9 cellular contexts compared by ENCODE assay signal in the genomic region with DNA sequence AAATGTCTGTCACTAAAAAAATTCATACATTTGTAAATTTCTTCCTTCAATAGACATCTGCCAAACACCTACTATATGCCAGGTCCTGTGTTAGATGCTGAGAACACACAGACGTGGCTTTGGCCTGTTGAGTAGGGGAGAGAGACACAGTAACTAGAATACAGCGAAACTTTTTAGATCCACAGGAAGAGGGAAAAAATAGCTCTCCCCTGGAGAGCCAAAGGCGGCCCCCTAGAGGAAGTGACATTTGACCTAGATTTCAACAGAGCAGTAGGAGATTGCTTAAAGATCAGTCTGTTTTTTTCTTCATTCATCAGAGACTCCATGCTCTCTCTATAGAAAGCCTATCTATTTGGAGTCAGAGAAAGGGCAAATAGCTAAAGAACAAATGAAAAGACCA. TPM values are rescaled to one million over a fixed set of nuclear protein-coding genes. Genes with fewer than 3 reads are reported as not detected.
DNase-seq lines count a peak whose midpoint lies in the region; ATAC-seq and TF ChIP-seq lines count a peak whose summit lies in the region.
"Had no signal": no experiment of that assay in that cellular context is flagged by ENCODE, and none has a peak within 500 bp of the region (broad histone marks: within the 10 kb centered on the region; RNA-seq: fewer than 3 reads in every experiment).

No MANE protein-coding gene starts in this region.

- H3K4me1 ChIP-seq in cardiac muscle cell (ENCODE audit: low read depth) (peaks cover 11% of the 10 kb centered on the region), right atrium auricular region (no peaks in the 10 kb centered on the region), heart right ventricle (peaks cover 0 to 100% (median 12%) of the 10 kb centered on the region in 9 donors), transverse colon (peaks cover 0 to 33% (median 0%) of the 10 kb centered on the region in 4 donors)

- no peaks in the 10 kb centered on the region for H3K27me3 ChIP-seq in cardiac muscle cell
- no peaks in the 10 kb centered on the region for H3K27me3 ChIP-seq in right atrium auricular region
- peaks cover 0 to 6% (median 0%) of the 10 kb centered on the region in 7 donors for H3K27me3 ChIP-seq in heart right ventricle
- H3K27me3 ChIP-seq in transverse colon = no peaks in the 10 kb centered on the region

- intact Hi-C loops in heart right ventricle (cut with DNase I) (loop anchor here in 1 of 10 donors (10.0 kb wide), 1 partner anchor 124 kb away; no protein-coding TSS in a partner anchor), transverse colon (cut with DNase I; ENCODE audit: low total_unique reads) (no loop called here)

- TF ChIP-seq EP300 in transverse colon (IDR thresholded peaks at IDR 0.05; ENCODE audit: low read depth) = no peak

- no peaks in the 10 kb centered on the region for H3K9me3 ChIP-seq in cardiac muscle cell (ENCODE audit: low read depth)
- H3K9me3 ChIP-seq in right atrium auricular region = no peaks in the 10 kb centered on the region
- no peaks in the 10 kb centered on the region for H3K9me3 ChIP-seq in heart right ventricle
- H3K9me3 ChIP-seq in transverse colon = no peaks in the 10 kb centered on the region

- TF ChIP-seq CTCF in cardiac muscle cell (IDR thresholded peaks at IDR 0.05; ENCODE audit: low read depth, low read length) = no peak
- no peak for TF ChIP-seq CTCF in right atrium auricular region (IDR thresholded peaks at IDR 0.05)
- TF ChIP-seq CTCF in heart right ventricle (IDR thresholded peaks at IDR 0.05) = no peak
- no peak for TF ChIP-seq CTCF in transverse colon (IDR thresholded peaks at IDR 0.05)

- no peak for TF ChIP-seq POLR2A in transverse colon (IDR thresholded peaks at IDR 0.05)

- ATAC-seq in heart right ventricle = peak in 6 of 8 donors; percentile 23 to 65 (median 55)

- H3K27ac ChIP-seq in cardiac muscle cell (peak overlapping the region; percentile 26), right atrium auricular region (no peak overlapping the region), heart right ventricle (peak overlapping the region in 1 of 10 donors; percentile 88), transverse colon (peak overlapping the region; percentile 20 to 69 (median 48))

- WGBS in heart right ventricle, 2 donors = 24 to 40% methylated on average over 3 of the region's 3 CpGs
- WGBS in transverse colon (ENCODE audit: low coverage in 1 of 2), 2 donors = 47 to 54% methylated on average over 3 of the region's 3 CpGs

- H3K36me3 ChIP-seq in cardiac muscle cell = no peaks in the 10 kb centered on the region
- H3K36me3 ChIP-seq in right atrium auricular region = no peaks in the 10 kb centered on the region
- peaks cover 0 to 9% (median 0%) of the 10 kb centered on the region in 9 donors for H3K36me3 ChIP-seq in heart right ventricle
- no peaks in the 10 kb centered on the region for H3K36me3 ChIP-seq in transverse colon

- no peak overlapping the region for H3K4me3 ChIP-seq in cardiac muscle cell
- no peak overlapping the region for H3K4me3 ChIP-seq in right atrium auricular region
- peak overlapping the region in 1 of 10 donors; percentile 13 for H3K4me3 ChIP-seq in heart right ventricle
- H3K4me3 ChIP-seq in transverse colon = no peak overlapping the region

- DNase-seq in cardiac muscle cell (ENCODE audit: low read depth in 1 of 2, low spot score in 1 of 2) = peak; percentile 8 to 69
- DNase-seq in right atrium auricular region (ENCODE audit: low spot score) = no peak
- peak; percentile 33 for DNase-seq in T follicular helper cell (ENCODE audit: low read depth)
- no peak for DNase-seq in heart right ventricle
- DNase-seq in transverse colon = no peak
- no peak for DNase-seq in NCI-H748 treated with DMSO at 0.1 percent for 48 hours (lab: John Stamatoyannopoulos, UW)
- DNase-seq in NCI-H1436 (lab: John Stamatoyannopoulos, UW) = no peak
- DNase-seq in stimulated activated CD4-positive, alpha-beta T cell treated with anti-CD3 and anti-CD28 coated beads, Interleukin-1b, Interleukin-23, amount 100 ng/mL, for 48 hours = no peak
- DNase-seq: NCI-H69 had no signal

- in situ Hi-C loops in transverse colon (cut with MboI; ENCODE audit: low pct_ligation_motif_present in 1 of 4, low pct_unique_long_range_greater_than_20kb in 1 of 4, low sequenced_read_pairs in 3 of 4) = no loop called here

RNA-seq across cellular contexts. Expression of a gene that starts 11.3 kb away (rescaled TPM):
- total RNA-seq in cardiac muscle cell = 4.8 and 5.5 TPM in 2 replicates
- 2.0 and 8.5 TPM in 2 replicates for polyA plus RNA-seq in cardiac muscle cell
- total RNA-seq in right atrium auricular region = 10 to 100 TPM in 1 of 2 donors, 1 to 10 TPM in 1; 8.6 to 31.7 TPM
- total RNA-seq in heart right ventricle = 100 to 1,000 TPM in 1 of 10 donors, 10 to 100 TPM in 4, 1 to 10 TPM in 5; 5.5 to 127 (median 10.8) TPM
- 1 to 10 TPM; 3.2 to 6.7 TPM for polyA plus RNA-seq in heart right ventricle
- 10 to 100 TPM in 3 of 4 donors, 1 to 10 TPM in 1; 1.6 to 35.7 (median 26.1) TPM for total RNA-seq in transverse colon

RNA-seq across cellular contexts. Expression of a gene that starts 41.0 kb away (rescaled TPM):
- total RNA-seq in cardiac muscle cell (0.81 and 2.1 TPM in 2 replicates), right atrium auricular region (not detected), heart right ventricle (under 1 TPM in 1 of 10 donors, not detected in 9; 0.12 TPM), transverse colon (under 1 TPM in 1 of 4 donors, not detected in 3; 0.32 TPM)
- polyA plus RNA-seq in cardiac muscle cell (2.0 and 2.5 TPM in 2 replicates), heart right ventricle (under 1 TPM in 1 of 2 donors, not detected in 1; 0.15 TPM)

Comparison
In these comparisons a context has a peak if more than half of its experiments do, and no peak if none do; other contexts are left out.
1. DNase-seq: peak in cardiac muscle cell (2 of 2) and T follicular helper cell (single experiment); none in right atrium auricular region (single experiment), heart right ventricle (0 of 2), transverse colon (single experiment), NCI-H748 treated with DMSO at 0.1 percent for 48 hours (single experiment), NCI-H1436 (single experiment) and stimulated activated CD4-positive, alpha-beta T cell treated with anti-CD3 and anti-CD28 coated beads, Interleukin-1b, Interleukin-23, amount 100 ng/mL, for 48 hours (single experiment).
2. H3K27ac ChIP-seq: peak in cardiac muscle cell (single experiment) and transverse colon (4 of 4); none in right atrium auricular region (0 of 2).